9 cellular contexts compared by ENCODE assay signal in the genomic region with DNA sequence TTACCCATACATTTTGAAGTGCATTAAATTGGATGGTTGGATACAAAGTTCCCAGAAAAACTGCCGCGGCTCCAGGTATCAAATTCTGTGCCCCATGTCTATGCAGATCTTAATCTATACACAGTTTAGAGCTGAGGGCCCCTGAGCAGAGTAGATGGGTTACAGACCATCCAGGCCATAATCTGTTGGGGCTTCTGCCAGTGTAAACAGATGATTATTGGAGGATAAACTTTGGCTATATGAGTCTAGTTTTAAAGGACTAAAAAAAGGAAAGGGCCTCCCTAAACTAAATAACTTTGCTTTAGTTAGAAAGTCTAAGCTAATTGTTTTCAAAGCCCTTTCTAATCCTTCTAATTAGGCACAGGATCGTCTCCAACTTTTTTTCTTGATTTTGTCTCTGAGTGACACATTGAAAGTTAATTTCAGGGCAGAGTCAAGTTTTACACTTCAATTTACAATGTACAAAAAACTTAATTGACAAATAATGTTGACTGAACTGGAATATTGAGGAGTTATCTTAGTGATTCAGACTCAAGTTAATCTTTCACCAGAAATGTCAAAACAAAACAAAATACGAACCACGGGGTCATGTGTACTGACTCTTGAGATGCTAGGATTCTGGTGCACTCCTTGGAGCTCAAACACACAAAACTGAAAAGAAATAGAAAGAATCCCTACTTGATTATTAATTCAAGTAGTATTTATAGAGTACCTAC.
DNase-seq lines count a peak whose midpoint lies in the region; ATAC-seq, FAIRE-seq and TF ChIP-seq lines count a peak whose summit lies in the region.
"Had no signal": no experiment of that assay in that cellular context is flagged by ENCODE, and none has a peak within 500 bp of the region (broad histone marks: within the 10 kb centered on the region; RNA-seq: fewer than 3 reads in every experiment).

No MANE protein-coding gene starts in this region.

- SMC1A ChIA-PET in GM12878 (lab: Charles Lee; ENCODE audit: uncharacterized antibody, unreplicated experiment), result interaction anchor here (0.6 to 4.5 kb wide), 63 partner anchors 9 to 907 kb away, joined by 3 to 86 read pairs (median 6); partner anchors contain the start of gene SCAF11

- CTCF ChIA-PET in GM12878 (lab: Yijun Ruan, JAX), result interaction anchor here (0.6 to 4.2 kb wide), 87 partner anchors 10 to 1267 kb away, joined by 3 to 102 read pairs (median 5); partner anchors contain the start of gene SLC38A1

- H3K4me1 ChIP-seq in GM12878 (ENCODE audit: control insufficient read depth, insufficient read depth, low read length) (no peaks in the 10 kb centered on the region), mesenchymal stem cell (ENCODE audit: control insufficient read depth, insufficient read depth, low read depth, low read length) (no peaks in the 10 kb centered on the region)

- POLR2A ChIA-PET in GM12878 (lab: Charles Lee), result interaction anchor here (0.6 to 1.3 kb wide), 2 partner anchors 177 to 507 kb away, joined by 5 to 6 read pairs; no protein-coding TSS in a partner anchor

- FAIRE-seq in GM12878 (lab: Jason Lieb, UNC), result no peak

- H3K4me2 ChIP-seq in GM12878 (ENCODE audit: control insufficient read depth, insufficient read depth) (no peak overlapping the region), mesenchymal stem cell (ENCODE audit: low read length, poor library complexity, severe bottlenecking) (no peak overlapping the region)

- H3K79me1 ChIP-seq in mesenchymal stem cell (replicated peaks; ENCODE audit: low read length, poor library complexity, severe bottlenecking), result no peaks in the 10 kb centered on the region

- H4K20me1 ChIP-seq in GM12878 (ENCODE audit: control insufficient read depth, insufficient read depth), result no peaks in the 10 kb centered on the region

- no peak overlapping the region for H2BK15ac ChIP-seq in mesenchymal stem cell (ENCODE audit: low read depth, poor library complexity, severe bottlenecking)

- no peak overlapping the region for H3K18ac ChIP-seq in mesenchymal stem cell (ENCODE audit: low read depth in 1 of 2, low read length in 2 of 2)

- peak; percentile 21 for ATAC-seq in GM18499 (IDR thresholded peaks at IDR 0.05; ENCODE audit: insufficient read depth, unreplicated experiment)
- ATAC-seq in HG03378 (IDR thresholded peaks at IDR 0.05; ENCODE audit: unreplicated experiment), result peak; percentile 12
- ATAC-seq in GM12878, result peak; percentile 46
- no peak for ATAC-seq in GM18909 (IDR thresholded peaks at IDR 0.05; ENCODE audit: poor library complexity, unreplicated experiment)

- no peak for TF ChIP-seq EP300 in GM12878 (IDR thresholded peaks at IDR 0.05; ENCODE audit: borderline replicate concordance in 1 of 2, control insufficient read depth in 1 of 2, low read depth in 2 of 2, low read length in 2 of 2)

- H3K36me3 ChIP-seq in GM12878 (ENCODE audit: control insufficient read depth in 2 of 2, insufficient read depth in 2 of 2, low read length in 1 of 2) (no peaks in the 10 kb centered on the region), mesenchymal stem cell (ENCODE audit: control insufficient read depth in 1 of 2, insufficient read depth in 2 of 2, low read depth in 1 of 2, low read length in 2 of 2) (no peaks in the 10 kb centered on the region), WERI-Rb-1 (no peaks in the 10 kb centered on the region)
- H3K36me3 ChIP-seq: MG63 had no signal

- in situ Hi-C loops in GM12878 (cut with MboI), result no loop called here

- WGBS in GM12878 (ENCODE audit: insufficient coverage, insufficient replicate concordance, low lambda C conversion rate, missing lambda C conversion rate), result 16% methylated on average over 5 of the region's 5 CpGs
- no CpG with 5 or more reads among the region's 5 CpGs for WGBS in mesenchymal stem cell

- H4K91ac ChIP-seq in mesenchymal stem cell (ENCODE audit: low read length), result no peak overlapping the region

- no peak overlapping the region for H3K23ac ChIP-seq in mesenchymal stem cell (ENCODE audit: low read length in 2 of 2)

- no TSS peak for BruUV-seq in GM12878 (replicated peaks; lab: Mats Ljungman, UMichigan)

- H3K9me3 ChIP-seq in GM12878 (replicated peaks; ENCODE audit: control insufficient read depth, insufficient read depth, low read length), result no peaks in the 10 kb centered on the region
- H3K9me3 ChIP-seq in mesenchymal stem cell (ENCODE audit: control insufficient read depth, low read length), result no peaks in the 10 kb centered on the region
- no peaks in the 10 kb centered on the region for H3K9me3 ChIP-seq in WERI-Rb-1 (ENCODE audit: severe bottlenecking)
- H3K9me3 ChIP-seq: MG63 had no signal

- H2AK5ac ChIP-seq in mesenchymal stem cell (ENCODE audit: low read length, severe bottlenecking), result no peak overlapping the region

- no peaks in the 10 kb centered on the region for H3K79me2 ChIP-seq in GM12878 (ENCODE audit: control insufficient read depth, insufficient read depth, low read length)

- RAD21 ChIA-PET in GM12878 (lab: Charles Lee; ENCODE audit: unreplicated experiment), result interaction anchor here (0.6 to 4.6 kb wide), 53 partner anchors 10 to 896 kb away, joined by 3 to 50 read pairs (median 6); partner anchors contain the start of genes SCAF11 and SLC38A1

- DNase-seq in GM12878 (ENCODE audit: low read depth, low spot score) (no peak), mesenchymal stem cell (peak; percentile 35), WERI-Rb-1 (no peak), NCI-H524 (lab: John Stamatoyannopoulos, UW) (no peak)
- DNase-seq in stimulated activated CD4-positive, alpha-beta T cell treated with anti-CD3 and anti-CD28 coated beads, Interleukin-2, amount 100 ng/mL, for 48 hours, result no peak

- no peak for TF ChIP-seq RAD21 in GM12878 (IDR thresholded peaks at IDR 0.05; ENCODE audit: insufficient read depth, low read depth, low read length)

- H3K9ac ChIP-seq in GM12878 (ENCODE audit: control insufficient read depth, insufficient read depth, low read length) (no peak overlapping the region), mesenchymal stem cell (ENCODE audit: low read length) (peak overlapping the region; percentile 88)

- no peak overlapping the region for H3K4me3 ChIP-seq in GM12878
- no peak overlapping the region for H3K4me3 ChIP-seq in mesenchymal stem cell (ENCODE audit: insufficient read depth in 1 of 2, low read depth in 1 of 2, low read length in 2 of 2)
- no peak overlapping the region for H3K4me3 ChIP-seq in WERI-Rb-1 (ENCODE audit: low read depth, low read length)

- H3K4ac ChIP-seq in mesenchymal stem cell (ENCODE audit: low read depth in 1 of 2, low read length in 2 of 2), result no peak overlapping the region

- H2BK120ac ChIP-seq in mesenchymal stem cell (ENCODE audit: low read depth, low read length), result no peak overlapping the region

- no peak for TF ChIP-seq POLR2A in GM12878 (IDR thresholded peaks at IDR 0.05; ENCODE audit: low read depth, low read length)

- intact Hi-C loops in GM12878 (cut with micrococcal nuclease; ENCODE audit: unreplicated experiment), result loop anchor here (2.0 to 5.0 kb wide), 4 partner anchors 51 to 897 kb away; no protein-coding TSS in a partner anchor

- H3K14ac ChIP-seq in mesenchymal stem cell (ENCODE audit: low read length in 2 of 2), result no peak overlapping the region

- H3K27me3 ChIP-seq in GM12878 (replicated peaks in 1 of 2; ENCODE audit: control insufficient read depth in 2 of 2, insufficient read depth in 2 of 2, low read length in 1 of 2) (no peaks in the 10 kb centered on the region; a peak in 1 of 4 replicates), mesenchymal stem cell (ENCODE audit: control insufficient read depth in 1 of 2, insufficient read depth in 1 of 2, low read length in 2 of 2) (peaks cover 0 to 12% of the 10 kb centered on the region in 2 experiments), WERI-Rb-1 (ENCODE audit: insufficient read depth, low read depth, severe bottlenecking) (no peaks in the 10 kb centered on the region)
- H3K27me3 ChIP-seq: MG63 had no signal

- H3K27ac ChIP-seq in GM12878 (ENCODE audit: control insufficient read depth, insufficient read depth), result no peak overlapping the region
- H3K27ac ChIP-seq in mesenchymal stem cell (ENCODE audit: low read length, poor library complexity, severe bottlenecking), result peak overlapping the region; percentile 14
- no peak overlapping the region for H3K27ac ChIP-seq in WERI-Rb-1

- H2BK5ac ChIP-seq in mesenchymal stem cell (ENCODE audit: low read depth, low read length, poor library complexity, severe bottlenecking), result no peak overlapping the region

- TF ChIP-seq CTCF in GM12878 (IDR thresholded peaks at IDR 0.05 in 2 of 3, conservative IDR thresholded peaks at IDR 0.05 in 1 of 3; ENCODE audit: control insufficient read depth in 2 of 3, extremely low read depth in 1 of 3, insufficient read depth in 1 of 3, low read depth in 3 of 3, low read length in 3 of 3), result no peak
- no peak for TF ChIP-seq CTCF in WERI-Rb-1 (IDR thresholded peaks at IDR 0.05; ENCODE audit: low read depth, low read length)

- H2AFZ ChIP-seq in GM12878 (ENCODE audit: control insufficient read depth, low read depth, low read length), result no peak overlapping the region; the same call in 1 of the 2 replicates
- no peak overlapping the region for H2AFZ ChIP-seq in mesenchymal stem cell (ENCODE audit: low read depth, low read length)

- H2BK12ac ChIP-seq in mesenchymal stem cell (ENCODE audit: low read length in 2 of 2), result no peak overlapping the region

- no peak overlapping the region for H4K8ac ChIP-seq in mesenchymal stem cell (ENCODE audit: low read length)

TF ChIP-seq in GM12878, 131 proteins besides CTCF, POLR2A, EP300 and RAD21 (continues in another document):
- no peak for TF ChIP-seq NKRF (conservative IDR thresholded peaks at IDR 0.05)
